21 cellular contexts compared by ENCODE assay signal in genomic region chr4:175456131-175456530, GRCh38.
DNase-seq lines count a peak whose midpoint lies in the region; ATAC-seq and TF ChIP-seq lines count a peak whose summit lies in the region.
"Had no signal": no experiment of that assay in that cellular context is flagged by ENCODE, and none has a peak within 500 bp of the region (broad histone marks: within the 10 kb centered on the region; RNA-seq: fewer than 3 reads in every experiment).

No MANE protein-coding gene starts in this region.

- no peak overlapping the region for H2AFZ ChIP-seq in Karpas-422 (ENCODE audit: low read length)
- H2AFZ ChIP-seq: GM23248 had no signal

- H3K27ac ChIP-seq in Karpas-422 (ENCODE audit: low read length), result no peak overlapping the region
- H3K27ac ChIP-seq: GM23248, RWPE1 had no signal

- no peaks in the 10 kb centered on the region for H3K9me3 ChIP-seq in Karpas-422 (ENCODE audit: low read length)
- H3K9me3 ChIP-seq: HAP-1 had no signal

- H3K9ac ChIP-seq in Karpas-422 (ENCODE audit: low read length), result no peak overlapping the region
- H3K9ac ChIP-seq: GM23248 had no signal

- no peak overlapping the region for H3K27ac Mint-ChIP-seq in stimulated activated naive B cell treated with anti-CD40 and anti-IgM and Interleukin-4, amounts not matched to agents 10 μg/mL and 1 μg/mL and 100 μg/mL, for 72 hours
- H3K27ac Mint-ChIP-seq: CD8-positive, alpha-beta memory T cell had no signal

- no peak overlapping the region for H3K4me2 ChIP-seq in Karpas-422 (ENCODE audit: low read depth, low read length, poor library complexity, severe bottlenecking)

- no peaks in the 10 kb centered on the region for H3K4me1 ChIP-seq in Karpas-422 (ENCODE audit: low read length)

- DNase-seq in HT1080 (ENCODE audit: low read depth), result peak; percentile 47
- peak; percentile 15 for DNase-seq in amniotic epithelial cell (ENCODE audit: low read depth)
- DNase-seq in fibroblast of mammary gland (ENCODE audit: low read depth), result peak; percentile 54
- DNase-seq in stimulated activated naive B cell treated with anti-CD40 and anti-IgM and Interleukin-4, amounts not matched to agents 10 μg/mL and 1 μg/mL and 100 μg/mL, for 72 hours, result no peak
- no peak for DNase-seq in Karpas-422
- no peak for DNase-seq in Kasumi-1 (lab: John Stamatoyannopoulos, UW)
- DNase-seq: C1 segment of cervical spinal cord; CD8-positive, alpha-beta memory T cell; DMS79; GM23248; IMR-90; NCI-H1105 treated with DMSO at 0.1 percent for 48 hours; NCI-H1694 treated with DMSO at 0.1 percent for 48 hours; NCI-H510A treated with DMSO at 0.1 percent for 48 hours; NCI-H774; PC-3; SIG-M5 had no signal

- peaks cover 0 to 4% of the 10 kb centered on the region in 2 donors for H3K9me3 Mint-ChIP-seq in stimulated activated naive B cell treated with anti-CD40 and anti-IgM and Interleukin-4, amounts not matched to agents 10 μg/mL and 1 μg/mL and 100 μg/mL, for 72 hours

- no peaks in the 10 kb centered on the region for H3K27me3 Mint-ChIP-seq in stimulated activated naive B cell treated with anti-CD40 and anti-IgM and Interleukin-4, amounts not matched to agents 10 μg/mL and 1 μg/mL and 100 μg/mL, for 72 hours
- H3K27me3 Mint-ChIP-seq: CD8-positive, alpha-beta memory T cell had no signal

- H3K4me3 ChIP-seq in fibroblast of mammary gland (ENCODE audit: control insufficient read depth, low read depth, low read length) (no peak overlapping the region), Karpas-422 (ENCODE audit: low read length) (no peak overlapping the region)
- H3K4me3 ChIP-seq: GM23248, HAP-1 had no signal

- H3K36me3 Mint-ChIP-seq in stimulated activated naive B cell treated with anti-CD40 and anti-IgM and Interleukin-4, amounts not matched to agents 10 μg/mL and 1 μg/mL and 100 μg/mL, for 72 hours, result no peaks in the 10 kb centered on the region
- H3K36me3 Mint-ChIP-seq: CD8-positive, alpha-beta memory T cell had no signal

- no peak for TF ChIP-seq CTCF in fibroblast of mammary gland (conservative IDR thresholded peaks at IDR 0.05; ENCODE audit: control insufficient read depth, insufficient read depth, low read depth, low read length)

- no peaks in the 10 kb centered on the region for H3K9me2 ChIP-seq in Karpas-422 (replicated peaks; ENCODE audit: insufficient read depth, low read length)

- no peaks in the 10 kb centered on the region for H4K20me1 ChIP-seq in Karpas-422 (ENCODE audit: insufficient read depth, low read depth, low read length)

- no peak overlapping the region for H3K4me3 Mint-ChIP-seq in stimulated activated naive B cell treated with anti-CD40 and anti-IgM and Interleukin-4, amounts not matched to agents 10 μg/mL and 1 μg/mL and 100 μg/mL, for 72 hours
- H3K4me3 Mint-ChIP-seq: CD8-positive, alpha-beta memory T cell had no signal

- H3K27me3 ChIP-seq in Karpas-422 (ENCODE audit: low read length), result no peaks in the 10 kb centered on the region

- peak; percentile 75 to 79 for ATAC-seq in stimulated activated naive B cell treated with anti-CD40 and anti-IgM and Interleukin-4, amounts not matched to agents 10 μg/mL and 1 μg/mL and 100 μg/mL, for 72 hours (replicated peaks)
- ATAC-seq in GM19452 (IDR thresholded peaks at IDR 0.05; ENCODE audit: unreplicated experiment), result no peak
- ATAC-seq: PC-3, SK-N-SH treated with all-trans-retinoic acid at 6 μM for 48 hours had no signal

- H3K4me1 Mint-ChIP-seq in stimulated activated naive B cell treated with anti-CD40 and anti-IgM and Interleukin-4, amounts not matched to agents 10 μg/mL and 1 μg/mL and 100 μg/mL, for 72 hours, result no peaks in the 10 kb centered on the region
- H3K4me1 Mint-ChIP-seq: CD8-positive, alpha-beta memory T cell had no signal

- H3K36me3 ChIP-seq in Karpas-422 (ENCODE audit: insufficient read depth, low read length), result no peaks in the 10 kb centered on the region
- H3K36me3 ChIP-seq: HAP-1 had no signal

- no peaks in the 10 kb centered on the region for H3K79me2 ChIP-seq in Karpas-422 (ENCODE audit: low read length)

Comparison
In these comparisons a context has a peak if more than half of its experiments do, and no peak if none do; other contexts are left out.
1. DNase-seq: peak in HT1080 (single experiment), amniotic epithelial cell (single experiment) and fibroblast of mammary gland (single experiment); none in stimulated activated naive B cell treated with anti-CD40 and anti-IgM and Interleukin-4, amounts not matched to agents 10 μg/mL and 1 μg/mL and 100 μg/mL, for 72 hours (single experiment), Karpas-422 (single experiment) and Kasumi-1 (0 of 2).